8 cellular contexts compared by ENCODE assay signal in the genomic region with DNA sequence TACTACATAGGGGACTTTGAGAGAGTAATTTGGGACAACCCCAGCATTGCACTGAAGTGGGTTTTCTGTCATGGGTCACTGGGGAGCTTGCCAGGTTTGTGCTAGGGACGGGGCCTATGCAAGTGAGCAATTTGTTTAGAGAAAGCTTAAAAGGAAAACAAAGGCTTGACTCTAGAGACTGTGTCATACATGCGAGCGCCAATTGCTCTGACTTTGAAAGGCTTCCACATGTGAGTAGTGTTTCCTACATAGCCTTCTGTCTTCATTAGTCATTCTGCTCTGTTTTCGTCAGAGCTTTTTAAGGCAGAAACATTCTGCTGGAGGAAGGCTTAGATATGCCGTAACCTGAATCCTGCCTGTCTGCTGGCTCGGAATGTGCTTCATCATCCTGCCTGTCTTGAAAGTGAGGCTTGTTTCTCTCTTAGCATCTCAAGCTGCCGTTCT. TPM values are rescaled to one million over a fixed set of nuclear protein-coding genes. Genes with fewer than 3 reads are reported as not detected.
DNase-seq lines count a peak whose midpoint lies in the region; ATAC-seq, FAIRE-seq and TF ChIP-seq lines count a peak whose summit lies in the region.

No MANE protein-coding gene starts in this region.

- H3K36me3 Mint-ChIP-seq in activated T-cell treated with anti-CD3 and anti-CD28 coated beads, Interleukin-2, amount 50 U/mL, for 24 hours (ENCODE audit: low read depth) = peaks cover 97% of the 10 kb centered on the region

- TF ChIP-seq POLR2A in erythroblast (IDR thresholded peaks at IDR 0.05; ENCODE audit: low read length) = no peak

- no peak for DNase-seq in activated T-cell treated with anti-CD3 and anti-CD28 coated beads, Interleukin-2, amount 50 U/mL, for 24 hours
- no peak for DNase-seq in activated T-cell treated with anti-CD3 and anti-CD28 coated beads, Interleukin-2, amount 50 U/mL, for 48 hours
- DNase-seq in astrocyte of the spinal cord (ENCODE audit: low read depth, low spot score) (peak; percentile 97), keratinocyte (ENCODE audit: low read depth, low spot score) (peak; percentile 56), tibial artery (peak; percentile 40 to 74), erythroblast (lab: John Stamatoyannopoulos, UW) (no peak), ureter (ENCODE audit: low spot score) (no peak)

- H3K27me3 ChIP-seq in keratinocyte (ENCODE audit: control insufficient read depth, extremely low read depth, insufficient read depth, low read length) = no peaks in the 10 kb centered on the region
- no peaks in the 10 kb centered on the region for H3K27me3 ChIP-seq in tibial artery

- peak overlapping the region; percentile 92 for H3K27ac ChIP-seq in keratinocyte (ENCODE audit: control insufficient read depth, insufficient read depth, low read length)
- H3K27ac ChIP-seq in tibial artery = peak overlapping the region; percentile 63 to 72

- H3K9me1 ChIP-seq in keratinocyte (ENCODE audit: control insufficient read depth, extremely low read depth, insufficient read depth, low read length) = no peaks in the 10 kb centered on the region

- peaks cover 24% of the 10 kb centered on the region for H3K4me1 Mint-ChIP-seq in activated T-cell treated with anti-CD3 and anti-CD28 coated beads, Interleukin-2, amount 50 U/mL, for 24 hours (ENCODE audit: low read depth)

- peak overlapping the region; percentile 58 for H3K4me2 ChIP-seq in keratinocyte (ENCODE audit: control insufficient read depth, extremely low read depth, insufficient read depth, low read depth, low read length)

- peaks cover 6 to 21% of the 10 kb centered on the region in 2 experiments for H3K36me3 ChIP-seq in keratinocyte (ENCODE audit: control insufficient read depth in 2 of 2, extremely low read depth in 1 of 2, insufficient read depth in 2 of 2, low read length in 2 of 2)
- H3K36me3 ChIP-seq in tibial artery = peaks cover 0 to 30% (median 0%) of the 10 kb centered on the region in 3 donors

- H3K9me3 ChIP-seq in keratinocyte (ENCODE audit: control insufficient read depth, low read depth, low read length) (no peaks in the 10 kb centered on the region), tibial artery (no peaks in the 10 kb centered on the region)

- peak; percentile 91 for FAIRE-seq in keratinocyte (lab: Jason Lieb, UNC)

- intact Hi-C loops in tibial artery (cut with DNase I; ENCODE audit: low total_unique reads) = no loop called here

- dilution Hi-C loops in keratinocyte (cut with MboI; ENCODE audit: extremely low pct_ligation_motif_present, low sequenced_read_pairs) = no loop called here

- H3K79me2 ChIP-seq in keratinocyte (ENCODE audit: control insufficient read depth, insufficient read depth, low read length) = no peaks in the 10 kb centered on the region

- in situ Hi-C loops in astrocyte of the spinal cord (cut with HindIII; ENCODE audit: low sequenced_read_pairs) = no loop called here

- no peak overlapping the region for H3K4me3 Mint-ChIP-seq in activated T-cell treated with anti-CD3 and anti-CD28 coated beads, Interleukin-2, amount 50 U/mL, for 24 hours

- ATAC-seq in HG02973 (IDR thresholded peaks at IDR 0.05; ENCODE audit: unreplicated experiment) = no peak

- TF ChIP-seq CTCF in astrocyte of the spinal cord (IDR thresholded peaks at IDR 0.05; ENCODE audit: low read depth, low read length) (no peak), keratinocyte (optimal IDR thresholded peaks at IDR 0.05 in 1 of 3, IDR thresholded peaks at IDR 0.05 in 1 of 3, conservative IDR thresholded peaks at IDR 0.05 in 1 of 3; ENCODE audit: extremely low read depth in 1 of 3, insufficient read depth in 2 of 3, low read length in 3 of 3) (no peak), tibial artery (IDR thresholded peaks at IDR 0.05) (no peak)

- no peak overlapping the region for H3K4me3 ChIP-seq in astrocyte of the spinal cord (ENCODE audit: low read depth, low read length)
- peak overlapping the region in 1 of 3 experiments; percentile 13 for H3K4me3 ChIP-seq in keratinocyte (ENCODE audit: control insufficient read depth in 2 of 3, extremely low read depth in 1 of 3, insufficient read depth in 2 of 3, low read depth in 1 of 3, low read length in 3 of 3)
- no peak overlapping the region for H3K4me3 ChIP-seq in tibial artery

- H2AFZ ChIP-seq in keratinocyte (ENCODE audit: control insufficient read depth, low read length) = no peak overlapping the region

- H3K27me3 Mint-ChIP-seq in activated T-cell treated with anti-CD3 and anti-CD28 coated beads, Interleukin-2, amount 50 U/mL, for 24 hours = no peaks in the 10 kb centered on the region

- peak overlapping the region; percentile 56 for H3K9ac ChIP-seq in keratinocyte (ENCODE audit: control insufficient read depth, extremely low read depth, insufficient read depth, low read length)

- peaks cover 23% of the 10 kb centered on the region for H3K4me1 ChIP-seq in keratinocyte (ENCODE audit: control insufficient read depth, extremely low read depth, insufficient read depth, low read length)
- H3K4me1 ChIP-seq in tibial artery = peaks cover 0 to 34% (median 2%) of the 10 kb centered on the region in 4 donors

- H3K27ac Mint-ChIP-seq in activated T-cell treated with anti-CD3 and anti-CD28 coated beads, Interleukin-2, amount 50 U/mL, for 24 hours = peak overlapping the region; percentile 69

- no peaks in the 10 kb centered on the region for H4K20me1 ChIP-seq in keratinocyte (ENCODE audit: control insufficient read depth, extremely low read depth, insufficient read depth, low read length)

- H3K9me3 Mint-ChIP-seq in activated T-cell treated with anti-CD3 and anti-CD28 coated beads, Interleukin-2, amount 50 U/mL, for 24 hours = no peaks in the 10 kb centered on the region

RNA-seq across cellular contexts. Expression of a gene that starts 28.4 kb away (rescaled TPM):
- 2.5 to 2.7 TPM (median 2.6 TPM) in 3 replicates for polyA plus RNA-seq in keratinocyte
- 0.39 TPM for polyA plus RNA-seq in keratinocyte (2011; ENCODE audit: low read depth)
- 0.78 and 0.83 TPM in 2 replicates for polyA plus RNA-seq in keratinocyte (2011; cell fraction: cytosol; rRNA removed)
- 7.9 and 9.3 TPM in 2 replicates for polyA plus RNA-seq in keratinocyte (2011; cell fraction: nucleus; rRNA removed)
- polyA plus RNA-seq in keratinocyte (2012; ENCODE audit: low replicate concordance) = 1.1 and 1.5 TPM in 2 replicates
- 1.4 to 2.8 TPM (median 2.3 TPM) in 3 replicates for polyA minus RNA-seq in keratinocyte
- polyA minus RNA-seq in keratinocyte (2011; cell fraction: cytosol; rRNA and poly(A)+ RNA removed) = 0.77 TPM
- 1.1 and 2.4 TPM in 2 replicates for polyA minus RNA-seq in keratinocyte (2011; cell fraction: nucleus; rRNA and poly(A)+ RNA removed)
- total RNA-seq in ureter = 8.0 TPM

RNA-seq across cellular contexts. Expression of a gene that starts 33.0 kb away (rescaled TPM):
- 13.4 to 23.0 TPM (median 15.8 TPM) in 3 replicates for polyA plus RNA-seq in keratinocyte
- polyA plus RNA-seq in keratinocyte (2011; ENCODE audit: low read depth) = 25.9 TPM
- polyA plus RNA-seq in keratinocyte (2011; cell fraction: cytosol; rRNA removed) = 9.0 and 9.4 TPM in 2 replicates
- polyA plus RNA-seq in keratinocyte (2011; cell fraction: nucleus; rRNA removed) = 25.7 and 28.2 TPM in 2 replicates
- polyA plus RNA-seq in keratinocyte (2012; ENCODE audit: low replicate concordance) = 9.2 and 16.5 TPM in 2 replicates
- polyA minus RNA-seq in keratinocyte = 13.1 to 21.8 TPM (median 16.2 TPM) in 3 replicates
- polyA minus RNA-seq in keratinocyte (2011; cell fraction: cytosol; rRNA and poly(A)+ RNA removed) = 5.6 TPM
- 11.4 and 19.6 TPM in 2 replicates for polyA minus RNA-seq in keratinocyte (2011; cell fraction: nucleus; rRNA and poly(A)+ RNA removed)
- 25.1 TPM for total RNA-seq in ureter

Comparison
In these comparisons a context has a peak if more than half of its experiments do, and no peak if none do; other contexts are left out.
1. DNase-seq: peak in astrocyte of the spinal cord (single experiment), keratinocyte (single experiment) and tibial artery (2 of 2); none in activated T-cell treated with anti-CD3 and anti-CD28 coated beads, Interleukin-2, amount 50 U/mL, for 24 hours (single experiment), activated T-cell treated with anti-CD3 and anti-CD28 coated beads, Interleukin-2, amount 50 U/mL, for 48 hours (0 of 2), erythroblast (0 of 2) and ureter (single experiment).